Comparison of ENCODE assay signal across 1 cellular context in genomic region chr5:129094924-129095797, GRCh38.
TF ChIP-seq lines count a peak whose summit lies in the region.

No MANE protein-coding gene starts in this region.

TF ChIP-seq in HepG2, 621 proteins besides CTCF, POLR2A, EP300 and RAD21 (continued from another document and continues in another):
- TF ChIP-seq PLSCR1 (CRISPR knock-in tag; IDR thresholded peaks at IDR 0.05; ENCODE audit: borderline replicate concordance): no peak
- peak; percentile 82; the same call in 1 of the 2 replicates for TF ChIP-seq ZNF609 (CRISPR knock-in tag; IDR thresholded peaks at IDR 0.05; ENCODE audit: borderline replicate concordance)
- no peak; the same call in 1 of the 2 replicates for TF ChIP-seq PPARG (CRISPR knock-in tag; conservative IDR thresholded peaks at IDR 0.05)
- TF ChIP-seq TFDP2 (CRISPR knock-in tag; IDR thresholded peaks at IDR 0.05): peak; percentile 49; the same call in 1 of the 2 replicates
- peak; percentile 77 for TF ChIP-seq YEATS2 (CRISPR knock-in tag; IDR thresholded peaks at IDR 0.05; ENCODE audit: borderline replicate concordance)
- no peak for TF ChIP-seq U2AF2 (IDR thresholded peaks at IDR 0.05; ENCODE audit: low read depth, low read length)
- no peak; the same call in 1 of the 2 replicates for TF ChIP-seq DRAP1 (CRISPR knock-in tag; IDR thresholded peaks at IDR 0.05)
- 0 out of 2 replicates have a peak, but pooled peaks have one; percentile 4 for TF ChIP-seq ONECUT2 (CRISPR knock-in tag; IDR thresholded peaks at IDR 0.05)
- no peak for TF ChIP-seq MZF1 (CRISPR knock-in tag; IDR thresholded peaks at IDR 0.05; ENCODE audit: borderline replicate concordance)
- no peak for TF ChIP-seq ZNF234 (CRISPR knock-in tag; conservative IDR thresholded peaks at IDR 0.05)
- no peak for TF ChIP-seq MTA3 (CRISPR knock-in tag; IDR thresholded peaks at IDR 0.05)
- TF ChIP-seq MNT (IDR thresholded peaks at IDR 0.05): peak; percentile 68
- TF ChIP-seq ZNF225 (CRISPR knock-in tag; IDR thresholded peaks at IDR 0.05): peak; percentile 74
- TF ChIP-seq HMGXB3 (CRISPR knock-in tag; IDR thresholded peaks at IDR 0.05; ENCODE audit: borderline replicate concordance): no peak
- TF ChIP-seq CENPBD1 (CRISPR knock-in tag; IDR thresholded peaks at IDR 0.05; ENCODE audit: borderline replicate concordance, low read depth): no peak
- no peak; the same call in 1 of the 2 replicates for TF ChIP-seq PAX8 (CRISPR knock-in tag; IDR thresholded peaks at IDR 0.05; ENCODE audit: borderline replicate concordance)
- no peak for TF ChIP-seq ZNF260 (CRISPR knock-in tag; IDR thresholded peaks at IDR 0.05; ENCODE audit: borderline replicate concordance, low read depth)
- TF ChIP-seq REPIN1 (CRISPR knock-in tag; IDR thresholded peaks at IDR 0.05; ENCODE audit: borderline replicate concordance, low read depth): peak; percentile 90
- TF ChIP-seq IKZF4 (CRISPR knock-in tag; IDR thresholded peaks at IDR 0.05; ENCODE audit: borderline replicate concordance, low read depth, not compliant biosample characterization): no peak
- no peak for TF ChIP-seq ZNF407 (CRISPR knock-in tag; IDR thresholded peaks at IDR 0.05; ENCODE audit: not compliant biosample characterization)
- TF ChIP-seq ZNF749 (CRISPR knock-in tag; IDR thresholded peaks at IDR 0.05; ENCODE audit: borderline replicate concordance): no peak
- TF ChIP-seq SAFB2 (CRISPR knock-in tag; IDR thresholded peaks at IDR 0.05; ENCODE audit: borderline replicate concordance, low read depth): peak; percentile 93
- 0 out of 2 replicates have a peak, but pooled peaks have one; percentile 12 for TF ChIP-seq ZFP82 (CRISPR knock-in tag; IDR thresholded peaks at IDR 0.05; ENCODE audit: borderline replicate concordance)
- no peak for TF ChIP-seq MXD3 (CRISPR knock-in tag; IDR thresholded peaks at IDR 0.05)
- peak; percentile 82; the same call in 1 of the 2 replicates for TF ChIP-seq ZNF790 (CRISPR knock-in tag; IDR thresholded peaks at IDR 0.05; ENCODE audit: borderline replicate concordance)
- TF ChIP-seq ZNF543 (CRISPR knock-in tag; IDR thresholded peaks at IDR 0.05): peak; percentile 70
